In the genomic region with DNA sequence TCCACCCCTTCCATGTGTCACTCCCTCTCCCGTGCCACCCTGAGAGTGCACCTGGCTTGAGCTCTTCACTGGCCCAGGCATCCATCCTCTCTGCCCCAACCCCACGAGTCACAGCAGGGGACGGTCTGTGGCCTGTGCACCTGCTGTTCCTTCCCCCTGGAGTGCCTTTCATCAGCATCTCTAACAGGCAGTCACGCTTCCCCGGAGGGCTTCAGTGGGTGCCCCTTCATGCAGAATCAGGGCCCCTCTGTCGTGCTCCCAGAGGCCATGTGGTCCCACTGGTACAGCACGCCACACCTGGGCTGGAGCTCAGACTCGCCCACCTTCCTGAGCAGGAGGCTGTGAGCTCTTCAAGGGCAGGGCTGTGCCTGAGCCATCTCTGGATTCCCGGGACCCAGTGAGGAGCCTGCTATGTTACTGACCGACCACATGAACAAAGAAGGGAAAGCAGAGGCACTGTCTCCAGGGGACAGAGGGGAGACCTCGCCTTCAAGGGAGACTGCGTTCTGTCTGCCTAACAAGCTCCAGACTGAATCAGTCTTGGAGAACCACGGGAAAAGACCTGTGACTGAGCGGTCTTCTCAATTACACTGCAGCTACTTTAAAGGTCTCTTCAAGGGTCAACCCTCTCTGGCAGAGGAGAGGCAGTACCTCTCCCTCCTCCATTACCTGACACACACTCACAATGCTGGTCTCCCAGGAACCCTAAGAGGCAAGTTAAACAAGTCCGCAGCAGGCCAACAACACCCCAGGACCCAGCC, we compare ENCODE assay signal across 15 cellular contexts.
DNase-seq lines count a peak whose midpoint lies in the region; FAIRE-seq and TF ChIP-seq lines count a peak whose summit lies in the region.
"Had no signal": no experiment of that assay in that cellular context is flagged by ENCODE, and none has a peak within 500 bp of the region (broad histone marks: within the 10 kb centered on the region; RNA-seq: fewer than 3 reads in every experiment).

No MANE protein-coding gene starts in this region.

- H3K36me3 Mint-ChIP-seq in activated naive CD4-positive, alpha-beta T cell treated with anti-CD3 and anti-CD28 coated beads, Interleukin-2, amount 10 ng/mL, durations not matched to agents 7 days and 5 days, result no peaks in the 10 kb centered on the region
- H3K36me3 Mint-ChIP-seq in neural progenitor cell, result peaks cover 8% of the 10 kb centered on the region

- H3K27ac Mint-ChIP-seq in activated naive CD4-positive, alpha-beta T cell treated with anti-CD3 and anti-CD28 coated beads, Interleukin-2, amount 10 ng/mL, durations not matched to agents 7 days and 5 days, result no peak overlapping the region
- H3K27ac Mint-ChIP-seq in neural progenitor cell, result peak overlapping the region; percentile 37
- H3K27ac Mint-ChIP-seq: activated naive CD4-positive, alpha-beta T cell treated with anti-CD3 and anti-CD28 coated beads for 36 hours had no signal

- no peaks in the 10 kb centered on the region for H3K79me2 ChIP-seq in neural progenitor cell (ENCODE audit: low read depth)

- no peak overlapping the region for H3K4me2 ChIP-seq in neural progenitor cell

- no peaks in the 10 kb centered on the region for H3K9me3 ChIP-seq in neural progenitor cell (ENCODE audit: low read depth)
- no peaks in the 10 kb centered on the region for H3K9me3 ChIP-seq in suprapubic skin

- H3K4me3 Mint-ChIP-seq in activated naive CD4-positive, alpha-beta T cell treated with anti-CD3 and anti-CD28 coated beads, Interleukin-2, amount 10 ng/mL, durations not matched to agents 7 days and 5 days, result no peak overlapping the region
- H3K4me3 Mint-ChIP-seq in neural progenitor cell, result no peak overlapping the region
- H3K4me3 Mint-ChIP-seq: activated naive CD4-positive, alpha-beta T cell treated with anti-CD3 and anti-CD28 coated beads for 36 hours had no signal

- H3K4me3 ChIP-seq in dorsolateral prefrontal cortex (no peak overlapping the region), neural progenitor cell (no peak overlapping the region), suprapubic skin (no peak overlapping the region)

- H3K27ac ChIP-seq in dorsolateral prefrontal cortex (no peak overlapping the region), neural progenitor cell (no peak overlapping the region), suprapubic skin (peak overlapping the region; percentile 8)

- TF ChIP-seq POLR2A in suprapubic skin (IDR thresholded peaks at IDR 0.05) (no peak), H54 (IDR thresholded peaks at IDR 0.05; ENCODE audit: low read depth, low read length) (no peak)

- CTCF ChIA-PET in activated naive CD4-positive, alpha-beta T cell treated with anti-CD3 and anti-CD28 coated beads, Interleukin-2, amount 10 ng/mL, durations not matched to agents 7 days and 5 days (lab: Charles Lee), result interaction anchor here (0.5 kb wide), 1 partner anchor 47 kb away, joined by 3 read pairs; no protein-coding TSS in a partner anchor

- no peaks in the 10 kb centered on the region for H3F3A ChIP-seq in neural progenitor cell (ENCODE audit: low read depth)

- intact Hi-C loops in dorsolateral prefrontal cortex (cut with DNase I), result no loop called here

- FAIRE-seq in H54 (lab: Jason Lieb, UNC), result no peak

- DNase-seq in activated naive CD4-positive, alpha-beta T cell treated with anti-CD3 and anti-CD28 coated beads, Interleukin-2, amount 10 ng/mL, durations not matched to agents 7 days and 5 days, result peak; percentile 18
- DNase-seq in activated naive CD4-positive, alpha-beta T cell treated with Interleukin-2 at 50 U/mL for 16 hours, result no peak
- DNase-seq in dorsolateral prefrontal cortex (peak in 7 of 10 donors; percentile 1 to 40 (median 16)), neural progenitor cell (ENCODE audit: low spot score) (no peak), suprapubic skin (ENCODE audit: low spot score in 2 of 2) (peak; percentile 49 to 54), NCI-H345 treated with DMSO at 0.1 percent for 48 hours (lab: John Stamatoyannopoulos, UW; ENCODE audit: unreplicated experiment) (no peak), NCI-H2029 (lab: John Stamatoyannopoulos, UW) (no peak), H54 (ENCODE audit: insufficient read length, low spot score) (no peak)
- DNase-seq: activated naive CD4-positive, alpha-beta T cell treated with anti-CD3 and anti-CD28 coated beads for 36 hours; effector memory CD4-positive, alpha-beta T cell; foreskin fibroblast; GDM1; Karpas-422; NCI-H524 treated with DMSO at 0.1 percent for 48 hours; stimulated activated CD4-positive, alpha-beta T cell treated with anti-CD3 and anti-CD28 coated beads, Interleukin-15, amount 100 ng/mL, for 24 hours had no signal

- TF ChIP-seq EP300 in suprapubic skin (IDR thresholded peaks at IDR 0.05), result no peak

- no peaks in the 10 kb centered on the region for H3K9me3 Mint-ChIP-seq in activated naive CD4-positive, alpha-beta T cell treated with anti-CD3 and anti-CD28 coated beads, Interleukin-2, amount 10 ng/mL, durations not matched to agents 7 days and 5 days
- H3K9me3 Mint-ChIP-seq in neural progenitor cell, result peaks cover 30% of the 10 kb centered on the region
- H3K9me3 Mint-ChIP-seq: activated naive CD4-positive, alpha-beta T cell treated with anti-CD3 and anti-CD28 coated beads for 36 hours had no signal

- peaks cover 0 to 4% (median 0%) of the 10 kb centered on the region in 45 donors for H3K27me3 ChIP-seq in dorsolateral prefrontal cortex
- peaks cover 15% of the 10 kb centered on the region for H3K27me3 ChIP-seq in neural progenitor cell
- H3K27me3 ChIP-seq in suprapubic skin, result no peaks in the 10 kb centered on the region

- TF ChIP-seq CTCF in dorsolateral prefrontal cortex (IDR thresholded peaks at IDR 0.05 in 54 of 56, conservative IDR thresholded peaks at IDR 0.05 in 2 of 56; ENCODE audit: low read depth in 1 of 56, partially characterized antibody in 56 of 56) (no peak), neural progenitor cell (IDR thresholded peaks at IDR 0.05) (no peak), suprapubic skin (IDR thresholded peaks at IDR 0.05) (no peak)

- no peaks in the 10 kb centered on the region for H4K20me1 ChIP-seq in neural progenitor cell (ENCODE audit: low read depth)

- 76% methylated on average over 11 of the region's 15 CpGs for WGBS in suprapubic skin

- H3K4me1 ChIP-seq in neural progenitor cell, result peaks cover 13% of the 10 kb centered on the region
- H3K4me1 ChIP-seq in suprapubic skin, result no peaks in the 10 kb centered on the region

- H3K9ac ChIP-seq in neural progenitor cell, result no peak overlapping the region

- H3K4me1 Mint-ChIP-seq in activated naive CD4-positive, alpha-beta T cell treated with anti-CD3 and anti-CD28 coated beads, Interleukin-2, amount 10 ng/mL, durations not matched to agents 7 days and 5 days, result no peaks in the 10 kb centered on the region
- H3K4me1 Mint-ChIP-seq in neural progenitor cell, result peaks cover 9% of the 10 kb centered on the region

- H2AFZ ChIP-seq in neural progenitor cell (replicated peaks), result no peak overlapping the region

- H3K36me3 ChIP-seq in neural progenitor cell (no peaks in the 10 kb centered on the region), suprapubic skin (no peaks in the 10 kb centered on the region)

- peaks cover 10% of the 10 kb centered on the region for H3K27me3 Mint-ChIP-seq in activated naive CD4-positive, alpha-beta T cell treated with anti-CD3 and anti-CD28 coated beads, Interleukin-2, amount 10 ng/mL, durations not matched to agents 7 days and 5 days
- H3K27me3 Mint-ChIP-seq in neural progenitor cell (ENCODE audit: insufficient read depth, low read depth), result peaks cover 9% of the 10 kb centered on the region

Comparison
In these comparisons a context has a peak if more than half of its experiments do, and no peak if none do; other contexts are left out.
1. DNase-seq: peak in activated naive CD4-positive, alpha-beta T cell treated with anti-CD3 and anti-CD28 coated beads, Interleukin-2, amount 10 ng/mL, durations not matched to agents 7 days and 5 days (single experiment), dorsolateral prefrontal cortex (7 of 10) and suprapubic skin (2 of 2); none in activated naive CD4-positive, alpha-beta T cell treated with Interleukin-2 at 50 U/mL for 16 hours (single experiment), neural progenitor cell (single experiment), NCI-H345 treated with DMSO at 0.1 percent for 48 hours (single experiment), NCI-H2029 (single experiment) and H54 (single experiment).